ENCODE assay signal across 2 cellular contexts in the genomic region with DNA sequence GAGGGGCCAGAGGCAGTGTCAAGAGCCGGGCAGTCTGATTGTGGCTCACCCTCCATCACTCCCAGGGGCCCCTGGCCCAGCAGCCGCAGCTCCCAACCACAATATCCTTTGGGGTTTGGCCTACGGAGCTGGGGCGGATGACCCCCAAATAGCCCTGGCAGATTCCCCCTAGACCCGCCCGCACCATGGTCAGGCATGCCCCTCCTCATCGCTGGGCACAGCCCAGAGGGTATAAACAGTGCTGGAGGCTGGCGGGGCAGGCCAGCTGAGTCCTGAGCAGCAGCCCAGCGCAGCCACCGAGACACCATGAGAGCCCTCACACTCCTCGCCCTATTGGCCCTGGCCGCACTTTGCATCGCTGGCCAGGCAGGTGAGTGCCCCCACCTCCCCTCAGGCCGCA.
TF ChIP-seq lines count a peak whose summit lies in the region.

TSS of gene BGLAP (plus strand) at position 259 of the 400 bp plus-strand sequence. CDS start at position 307, 48 bp downstream.

TF ChIP-seq in HEK293, 187 proteins besides CTCF, POLR2A, EP300 and RAD21:
- TF ChIP-seq ZNF513 (tag by site-specific recombination; IDR thresholded peaks at IDR 0.05) (no peak), ZNF600 (tag by site-specific recombination; IDR thresholded peaks at IDR 0.05) (0 out of 2 replicates have a peak, but pooled peaks have one; percentile 23), ZNF19 (tag by site-specific recombination; IDR thresholded peaks at IDR 0.05; ENCODE audit: low read depth) (no peak), ZNF121 (tag by site-specific recombination; IDR thresholded peaks at IDR 0.05) (no peak), ZNF37A (tag by site-specific recombination; IDR thresholded peaks at IDR 0.05) (no peak)
- TF ChIP-seq, protein P1, sequence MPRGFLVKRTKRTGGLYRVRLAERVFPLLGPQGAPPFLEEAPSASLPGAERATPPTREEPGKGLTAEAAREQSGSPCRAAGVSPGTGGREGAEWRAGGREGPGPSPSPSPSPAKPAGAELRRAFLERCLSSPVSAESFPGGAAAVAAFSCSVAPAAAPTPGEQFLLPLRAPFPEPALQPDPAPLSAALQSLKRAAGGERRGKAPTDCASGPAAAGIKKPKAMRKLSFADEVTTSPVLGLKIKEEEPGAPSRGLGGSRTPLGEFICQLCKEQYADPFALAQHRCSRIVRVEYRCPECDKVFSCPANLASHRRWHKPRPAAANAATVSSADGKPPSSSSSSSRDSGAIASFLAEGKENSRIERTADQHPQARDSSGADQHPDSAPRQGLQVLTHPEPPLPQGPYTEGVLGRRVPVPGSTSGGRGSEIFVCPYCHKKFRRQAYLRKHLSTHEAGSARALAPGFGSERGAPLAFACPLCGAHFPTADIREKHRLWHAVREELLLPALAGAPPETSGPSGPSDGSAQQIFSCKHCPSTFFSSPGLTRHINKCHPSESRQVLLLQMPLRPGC (tag by site-specific recombination; IDR thresholded peaks at IDR 0.05), result no peak

TF ChIP-seq in GM23338, 12 proteins besides CTCF, POLR2A, EP300 and RAD21:
- TF ChIP-seq ZNF462 (CRISPR knock-in tag; IDR thresholded peaks at IDR 0.05) (no peak), ZNF331 (CRISPR knock-in tag; IDR thresholded peaks at IDR 0.05; ENCODE audit: low read depth) (no peak), STAT1 (IDR thresholded peaks at IDR 0.05; ENCODE audit: unreplicated experiment) (no peak), CREB1 (CRISPR knock-in tag; IDR thresholded peaks at IDR 0.05; ENCODE audit: low read depth) (no peak), EZH2 (IDR thresholded peaks at IDR 0.05; ENCODE audit: low read depth, unreplicated experiment) (no peak), EZH2phosphoT487 (IDR thresholded peaks at IDR 0.05; ENCODE audit: unreplicated experiment) (no peak), POLR2AphosphoS5 (IDR thresholded peaks at IDR 0.05; ENCODE audit: low read depth) (no peak), ZNF114 (CRISPR knock-in tag; IDR thresholded peaks at IDR 0.05) (no peak), NANOG (IDR thresholded peaks at IDR 0.05; ENCODE audit: borderline replicate concordance) (no peak), JUNB (IDR thresholded peaks at IDR 0.05; ENCODE audit: unreplicated experiment) (no peak)
- TF ChIP-seq, protein P2, sequence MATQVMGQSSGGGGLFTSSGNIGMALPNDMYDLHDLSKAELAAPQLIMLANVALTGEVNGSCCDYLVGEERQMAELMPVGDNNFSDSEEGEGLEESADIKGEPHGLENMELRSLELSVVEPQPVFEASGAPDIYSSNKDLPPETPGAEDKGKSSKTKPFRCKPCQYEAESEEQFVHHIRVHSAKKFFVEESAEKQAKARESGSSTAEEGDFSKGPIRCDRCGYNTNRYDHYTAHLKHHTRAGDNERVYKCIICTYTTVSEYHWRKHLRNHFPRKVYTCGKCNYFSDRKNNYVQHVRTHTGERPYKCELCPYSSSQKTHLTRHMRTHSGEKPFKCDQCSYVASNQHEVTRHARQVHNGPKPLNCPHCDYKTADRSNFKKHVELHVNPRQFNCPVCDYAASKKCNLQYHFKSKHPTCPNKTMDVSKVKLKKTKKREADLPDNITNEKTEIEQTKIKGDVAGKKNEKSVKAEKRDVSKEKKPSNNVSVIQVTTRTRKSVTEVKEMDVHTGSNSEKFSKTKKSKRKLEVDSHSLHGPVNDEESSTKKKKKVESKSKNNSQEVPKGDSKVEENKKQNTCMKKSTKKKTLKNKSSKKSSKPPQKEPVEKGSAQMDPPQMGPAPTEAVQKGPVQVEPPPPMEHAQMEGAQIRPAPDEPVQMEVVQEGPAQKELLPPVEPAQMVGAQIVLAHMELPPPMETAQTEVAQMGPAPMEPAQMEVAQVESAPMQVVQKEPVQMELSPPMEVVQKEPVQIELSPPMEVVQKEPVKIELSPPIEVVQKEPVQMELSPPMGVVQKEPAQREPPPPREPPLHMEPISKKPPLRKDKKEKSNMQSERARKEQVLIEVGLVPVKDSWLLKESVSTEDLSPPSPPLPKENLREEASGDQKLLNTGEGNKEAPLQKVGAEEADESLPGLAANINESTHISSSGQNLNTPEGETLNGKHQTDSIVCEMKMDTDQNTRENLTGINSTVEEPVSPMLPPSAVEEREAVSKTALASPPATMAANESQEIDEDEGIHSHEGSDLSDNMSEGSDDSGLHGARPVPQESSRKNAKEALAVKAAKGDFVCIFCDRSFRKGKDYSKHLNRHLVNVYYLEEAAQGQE (IDR thresholded peaks at IDR 0.05; ENCODE audit: unreplicated experiment), result no peak
- TF ChIP-seq, protein P3, sequence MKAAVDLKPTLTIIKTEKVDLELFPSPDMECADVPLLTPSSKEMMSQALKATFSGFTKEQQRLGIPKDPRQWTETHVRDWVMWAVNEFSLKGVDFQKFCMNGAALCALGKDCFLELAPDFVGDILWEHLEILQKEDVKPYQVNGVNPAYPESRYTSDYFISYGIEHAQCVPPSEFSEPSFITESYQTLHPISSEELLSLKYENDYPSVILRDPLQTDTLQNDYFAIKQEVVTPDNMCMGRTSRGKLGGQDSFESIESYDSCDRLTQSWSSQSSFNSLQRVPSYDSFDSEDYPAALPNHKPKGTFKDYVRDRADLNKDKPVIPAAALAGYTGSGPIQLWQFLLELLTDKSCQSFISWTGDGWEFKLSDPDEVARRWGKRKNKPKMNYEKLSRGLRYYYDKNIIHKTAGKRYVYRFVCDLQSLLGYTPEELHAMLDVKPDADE (IDR thresholded peaks at IDR 0.05), result no peak
